In the genomic region with DNA sequence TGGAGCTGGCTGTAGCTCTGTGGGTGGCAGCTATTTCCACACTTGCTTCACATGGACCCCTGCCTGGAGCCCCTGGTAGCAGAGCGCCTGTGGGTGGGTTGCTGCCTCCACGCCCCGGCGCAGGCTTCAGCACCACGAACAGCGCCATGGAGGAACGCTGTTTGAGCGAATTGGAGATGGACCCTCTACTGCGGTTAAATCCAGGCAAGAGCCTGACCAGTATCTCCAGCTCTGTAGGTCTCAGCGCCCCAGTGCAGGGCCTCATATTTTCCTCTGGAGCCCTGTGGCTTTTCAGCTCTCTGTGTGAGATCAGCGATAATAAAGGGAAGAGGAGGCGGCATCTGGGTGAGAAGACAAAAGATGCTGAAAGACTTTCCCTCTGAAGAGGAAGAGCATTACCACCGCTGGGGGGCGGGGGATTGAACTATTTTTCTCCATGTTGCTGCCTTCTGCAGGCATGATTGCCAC, we compare ENCODE assay signal across 10 cellular contexts. TPM values are rescaled to one million over a fixed set of nuclear protein-coding genes. Genes with fewer than 3 reads are reported as not detected.
A peak's percentile ranks its signal among the peaks of the same experiment; 100 is the strongest.
DNase-seq lines count a peak whose midpoint lies in the region; ATAC-seq and TF ChIP-seq lines count a peak whose summit lies in the region.
"Had no signal": no experiment of that assay in that cellular context is flagged by ENCODE, and none has a peak within 500 bp of the region (broad histone marks: within the 10 kb centered on the region; RNA-seq: fewer than 3 reads in every experiment).

No MANE protein-coding gene starts in this region.

- DNase-seq in ELR (ENCODE audit: low read depth) = peak; percentile 37
- DNase-seq in LHCN-M2 (ENCODE audit: low read depth) = peak; percentile 28
- peak; percentile 86 for DNase-seq in mesendoderm
- DNase-seq: activated gamma-delta T cell treated with Interleukin-2 at 50 U/mL for 16 hours, foreskin melanocyte had no signal

- no peak overlapping the region for H3K23ac ChIP-seq in mesendoderm (ENCODE audit: low read length)

- no peaks in the 10 kb centered on the region for H3K79me2 ChIP-seq in mesendoderm (ENCODE audit: control insufficient read depth, insufficient read depth, low read length)

- H3K56ac ChIP-seq in mesendoderm (ENCODE audit: low read length) = no peak overlapping the region

- peaks cover 81% of the 10 kb centered on the region for H3K27me3 Mint-ChIP-seq in brain

- H3K36me3 Mint-ChIP-seq in brain = peaks cover 3% of the 10 kb centered on the region

- H3K4me3 ChIP-seq in mesendoderm (ENCODE audit: low read length) = no peak overlapping the region

- H3K27ac Mint-ChIP-seq in brain = peak overlapping the region in 1 of 5 experiments; percentile 37

- H3K27me3 ChIP-seq in mesendoderm (ENCODE audit: insufficient read depth, low read length, poor library complexity) = peaks cover 21% of the 10 kb centered on the region

- no peak overlapping the region for H2BK15ac ChIP-seq in mesendoderm (replicated peaks; ENCODE audit: low read depth)

- H3K18ac ChIP-seq in mesendoderm (ENCODE audit: low read length) = no peak overlapping the region

- no peak overlapping the region for H2BK5ac ChIP-seq in mesendoderm (ENCODE audit: low read length)

- H3K9me3 Mint-ChIP-seq in brain = peaks cover 0 to 5% (median 0%) of the 10 kb centered on the region in 5 experiments

- H3K4me1 Mint-ChIP-seq in brain = peaks cover 29% of the 10 kb centered on the region

- H3K4me1 ChIP-seq in mesendoderm (ENCODE audit: control insufficient read depth, low read depth, low read length) = no peaks in the 10 kb centered on the region

- no peak overlapping the region for H3K4ac ChIP-seq in mesendoderm (ENCODE audit: low read depth, low read length)

- H3K79me1 ChIP-seq in mesendoderm (ENCODE audit: low read length) = no peaks in the 10 kb centered on the region

- H2BK120ac ChIP-seq in mesendoderm (ENCODE audit: low read depth, low read length) = no peak overlapping the region

- peak in 1 of 2 experiments; percentile 9 for TF ChIP-seq CTCF in brain (conservative IDR thresholded peaks at IDR 0.05)

- no peak overlapping the region for H4K8ac ChIP-seq in mesendoderm (ENCODE audit: low read depth, low read length)

- H3K4me2 ChIP-seq in mesendoderm (ENCODE audit: low read length) = no peak overlapping the region
- H3K4me2 ChIP-seq: KMS-11 had no signal

- no CpG with 5 or more reads among the region's 14 CpGs for WGBS in mesendoderm (ENCODE audit: extremely low coverage, insufficient coverage, low lambda C conversion rate)

- no peak overlapping the region for H2AK5ac ChIP-seq in mesendoderm (ENCODE audit: low read length)

- H3K9ac ChIP-seq in mesendoderm (ENCODE audit: low read length) = no peak overlapping the region
- H3K9ac ChIP-seq: KMS-11 had no signal

- ATAC-seq in GM19455 (IDR thresholded peaks at IDR 0.05; ENCODE audit: unreplicated experiment) = no peak
- no peak for ATAC-seq in HG03439 (IDR thresholded peaks at IDR 0.05; ENCODE audit: unreplicated experiment)
- ATAC-seq in HG03520 (IDR thresholded peaks at IDR 0.05; ENCODE audit: unreplicated experiment) = no peak

- no peaks in the 10 kb centered on the region for H3K36me3 ChIP-seq in mesendoderm (ENCODE audit: control insufficient read depth, insufficient read depth, low read length)

- H3K4me3 Mint-ChIP-seq in brain = peak overlapping the region in 4 of 5 experiments; percentile 26 to 63 (median 38)

- H4K5ac ChIP-seq in mesendoderm (ENCODE audit: low read length) = no peak overlapping the region

- no peak overlapping the region for H3K27ac ChIP-seq in mesendoderm (ENCODE audit: low read depth, low read length)
- H3K27ac ChIP-seq: KMS-11 had no signal

RNA-seq across cellular contexts. Expression of gene ONECUT2, which starts 12.0 kb away (rescaled TPM):
- total RNA-seq in LHCN-M2 (2014; rRNA removed) = under 0.01 TPM in 2 replicates
- polyA plus RNA-seq in LHCN-M2 (2012) = under 0.01 TPM
- polyA plus RNA-seq in brain (ENCODE audit: insufficient read depth, low read depth, low replicate concordance) = 2.1 TPM
- polyA plus RNA-seq in mesendoderm (2013, experiment 1 of 2) = 1.7 TPM
- polyA plus RNA-seq in mesendoderm (2013, experiment 2 of 2) = 1.6 TPM

Comparison
In these comparisons a context has a peak if more than half of its experiments do, and no peak if none do; other contexts are left out.
1. DNase-seq: peak in every context shown above with its lines; median percentile 86 in mesendoderm; 37 in ELR; 28 in LHCN-M2.